1 cellular context compared by ENCODE assay signal in the genomic region with DNA sequence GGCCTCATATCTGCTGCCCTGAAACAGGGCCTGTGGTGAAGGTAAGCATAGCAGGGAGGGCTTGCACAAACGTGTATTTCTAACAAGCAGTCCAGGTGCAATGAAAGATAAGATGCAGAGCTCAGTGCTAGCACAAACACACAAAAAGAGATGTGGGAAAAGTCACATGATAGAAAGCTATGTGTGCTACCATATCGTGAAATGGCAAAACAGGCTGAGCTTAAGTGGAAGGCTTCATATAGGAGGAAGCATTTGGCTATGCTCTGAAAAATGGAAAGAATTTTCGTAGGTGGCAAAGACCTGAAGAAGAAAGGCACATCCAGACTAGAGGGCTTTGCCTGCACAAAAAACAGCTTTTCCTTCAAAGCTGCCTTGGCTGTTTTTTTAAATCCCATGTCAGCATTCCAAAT.
TF ChIP-seq lines count a peak whose summit lies in the region.

No MANE protein-coding gene starts in this region.

TF ChIP-seq in K562, 482 proteins besides CTCF, POLR2A, EP300 and RAD21 (continued from another document and continues in another):
- TF ChIP-seq, protein P1, sequence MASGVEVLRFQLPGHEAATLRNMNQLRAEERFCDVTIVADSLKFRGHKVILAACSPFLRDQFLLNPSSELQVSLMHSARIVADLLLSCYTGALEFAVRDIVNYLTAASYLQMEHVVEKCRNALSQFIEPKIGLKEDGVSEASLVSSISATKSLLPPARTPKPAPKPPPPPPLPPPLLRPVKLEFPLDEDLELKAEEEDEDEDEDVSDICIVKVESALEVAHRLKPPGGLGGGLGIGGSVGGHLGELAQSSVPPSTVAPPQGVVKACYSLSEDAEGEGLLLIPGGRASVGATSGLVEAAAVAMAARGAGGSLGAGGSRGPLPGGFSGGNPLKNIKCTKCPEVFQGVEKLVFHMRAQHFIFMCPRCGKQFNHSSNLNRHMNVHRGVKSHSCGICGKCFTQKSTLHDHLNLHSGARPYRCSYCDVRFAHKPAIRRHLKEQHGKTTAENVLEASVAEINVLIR (CRISPR knock-in tag; IDR thresholded peaks at IDR 0.05) = peak; percentile 39
- TF ChIP-seq HMGN3 (IDR thresholded peaks at IDR 0.05; ENCODE audit: borderline replicate concordance, extremely low read depth, insufficient read length, low read depth, low read length) = peak; percentile 64
- TF ChIP-seq, protein P2, sequence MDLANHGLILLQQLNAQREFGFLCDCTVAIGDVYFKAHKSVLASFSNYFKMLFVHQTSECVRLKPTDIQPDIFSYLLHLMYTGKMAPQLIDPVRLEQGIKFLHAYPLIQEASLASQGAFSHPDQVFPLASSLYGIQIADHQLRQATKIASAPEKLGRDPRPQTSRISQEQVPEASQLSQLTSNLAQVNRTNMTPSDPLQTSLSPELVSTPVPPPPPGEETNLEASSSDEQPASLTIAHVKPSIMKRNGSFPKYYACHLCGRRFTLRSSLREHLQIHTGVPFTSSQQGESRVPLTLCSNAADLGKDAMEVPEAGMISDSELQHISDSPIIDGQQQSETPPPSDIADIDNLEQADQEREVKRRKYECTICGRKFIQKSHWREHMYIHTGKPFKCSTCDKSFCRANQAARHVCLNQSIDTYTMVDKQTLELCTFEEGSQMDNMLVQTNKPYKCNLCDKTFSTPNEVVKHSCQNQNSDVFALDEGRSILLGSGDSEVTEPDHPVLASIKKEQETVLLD (IDR thresholded peaks at IDR 0.05) = peak; percentile 73
- no peak for TF ChIP-seq TEAD2 (tag; IDR thresholded peaks at IDR 0.05)
- TF ChIP-seq MEF2A (IDR thresholded peaks at IDR 0.05; ENCODE audit: control insufficient read depth, low read depth, low read length) = no peak
- TF ChIP-seq, protein P3, sequence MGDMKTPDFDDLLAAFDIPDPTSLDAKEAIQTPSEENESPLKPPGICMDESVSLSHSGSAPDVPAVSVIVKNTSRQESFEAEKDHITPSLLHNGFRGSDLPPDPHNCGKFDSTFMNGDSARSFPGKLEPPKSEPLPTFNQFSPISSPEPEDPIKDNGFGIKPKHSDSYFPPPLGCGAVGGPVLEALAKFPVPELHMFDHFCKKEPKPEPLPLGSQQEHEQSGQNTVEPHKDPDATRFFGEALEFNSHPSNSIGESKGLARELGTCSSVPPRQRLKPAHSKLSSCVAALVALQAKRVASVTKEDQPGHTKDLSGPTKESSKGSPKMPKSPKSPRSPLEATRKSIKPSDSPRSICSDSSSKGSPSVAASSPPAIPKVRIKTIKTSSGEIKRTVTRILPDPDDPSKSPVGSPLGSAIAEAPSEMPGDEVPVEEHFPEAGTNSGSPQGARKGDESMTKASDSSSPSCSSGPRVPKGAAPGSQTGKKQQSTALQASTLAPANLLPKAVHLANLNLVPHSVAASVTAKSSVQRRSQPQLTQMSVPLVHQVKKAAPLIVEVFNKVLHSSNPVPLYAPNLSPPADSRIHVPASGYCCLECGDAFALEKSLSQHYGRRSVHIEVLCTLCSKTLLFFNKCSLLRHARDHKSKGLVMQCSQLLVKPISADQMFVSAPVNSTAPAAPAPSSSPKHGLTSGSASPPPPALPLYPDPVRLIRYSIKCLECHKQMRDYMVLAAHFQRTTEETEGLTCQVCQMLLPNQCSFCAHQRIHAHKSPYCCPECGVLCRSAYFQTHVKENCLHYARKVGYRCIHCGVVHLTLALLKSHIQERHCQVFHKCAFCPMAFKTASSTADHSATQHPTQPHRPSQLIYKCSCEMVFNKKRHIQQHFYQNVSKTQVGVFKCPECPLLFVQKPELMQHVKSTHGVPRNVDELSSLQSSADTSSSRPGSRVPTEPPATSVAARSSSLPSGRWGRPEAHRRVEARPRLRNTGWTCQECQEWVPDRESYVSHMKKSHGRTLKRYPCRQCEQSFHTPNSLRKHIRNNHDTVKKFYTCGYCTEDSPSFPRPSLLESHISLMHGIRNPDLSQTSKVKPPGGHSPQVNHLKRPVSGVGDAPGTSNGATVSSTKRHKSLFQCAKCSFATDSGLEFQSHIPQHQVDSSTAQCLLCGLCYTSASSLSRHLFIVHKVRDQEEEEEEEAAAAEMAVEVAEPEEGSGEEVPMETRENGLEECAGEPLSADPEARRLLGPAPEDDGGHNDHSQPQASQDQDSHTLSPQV (IDR thresholded peaks at IDR 0.05) = peak; percentile 44; the same call in 1 of the 2 replicates
- TF ChIP-seq, protein P4, sequence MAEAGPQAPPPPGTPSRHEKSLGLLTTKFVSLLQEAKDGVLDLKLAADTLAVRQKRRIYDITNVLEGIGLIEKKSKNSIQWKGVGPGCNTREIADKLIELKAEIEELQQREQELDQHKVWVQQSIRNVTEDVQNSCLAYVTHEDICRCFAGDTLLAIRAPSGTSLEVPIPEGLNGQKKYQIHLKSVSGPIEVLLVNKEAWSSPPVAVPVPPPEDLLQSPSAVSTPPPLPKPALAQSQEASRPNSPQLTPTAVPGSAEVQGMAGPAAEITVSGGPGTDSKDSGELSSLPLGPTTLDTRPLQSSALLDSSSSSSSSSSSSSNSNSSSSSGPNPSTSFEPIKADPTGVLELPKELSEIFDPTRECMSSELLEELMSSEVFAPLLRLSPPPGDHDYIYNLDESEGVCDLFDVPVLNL (CRISPR knock-in tag; IDR thresholded peaks at IDR 0.05; ENCODE audit: low read depth) = no peak
- TF ChIP-seq, protein P5, sequence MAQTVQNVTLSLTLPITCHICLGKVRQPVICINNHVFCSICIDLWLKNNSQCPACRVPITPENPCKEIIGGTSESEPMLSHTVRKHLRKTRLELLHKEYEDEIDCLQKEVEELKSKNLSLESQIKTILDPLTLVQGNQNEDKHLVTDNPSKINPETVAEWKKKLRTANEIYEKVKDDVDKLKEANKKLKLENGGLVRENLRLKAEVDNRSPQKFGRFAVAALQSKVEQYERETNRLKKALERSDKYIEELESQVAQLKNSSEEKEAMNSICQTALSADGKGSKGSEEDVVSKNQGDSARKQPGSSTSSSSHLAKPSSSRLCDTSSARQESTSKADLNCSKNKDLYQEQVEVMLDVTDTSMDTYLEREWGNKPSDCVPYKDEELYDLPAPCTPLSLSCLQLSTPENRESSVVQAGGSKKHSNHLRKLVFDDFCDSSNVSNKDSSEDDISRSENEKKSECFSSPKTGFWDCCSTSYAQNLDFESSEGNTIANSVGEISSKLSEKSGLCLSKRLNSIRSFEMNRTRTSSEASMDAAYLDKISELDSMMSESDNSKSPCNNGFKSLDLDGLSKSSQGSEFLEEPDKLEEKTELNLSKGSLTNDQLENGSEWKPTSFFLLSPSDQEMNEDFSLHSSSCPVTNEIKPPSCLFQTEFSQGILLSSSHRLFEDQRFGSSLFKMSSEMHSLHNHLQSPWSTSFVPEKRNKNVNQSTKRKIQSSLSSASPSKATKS (CRISPR knock-in tag; IDR thresholded peaks at IDR 0.05) = no peak
- no peak for TF ChIP-seq ETV5 (CRISPR knock-in tag; IDR thresholded peaks at IDR 0.05; ENCODE audit: low read depth)
- TF ChIP-seq IRF2 (CRISPR knock-in tag; IDR thresholded peaks at IDR 0.05) = no peak
- TF ChIP-seq BDP1 (IDR thresholded peaks at IDR 0.05; ENCODE audit: insufficient read depth, insufficient read length) = no peak
- peak; percentile 75; the same call in 1 of the 2 replicates for TF ChIP-seq ZNF583 (CRISPR knock-in tag; IDR thresholded peaks at IDR 0.05)
- peak; percentile 91 for TF ChIP-seq GATAD2A (IDR thresholded peaks at IDR 0.05)
- no peak for TF ChIP-seq ZNF584 (CRISPR knock-in tag; IDR thresholded peaks at IDR 0.05; ENCODE audit: low read depth)
- TF ChIP-seq, protein P6, sequence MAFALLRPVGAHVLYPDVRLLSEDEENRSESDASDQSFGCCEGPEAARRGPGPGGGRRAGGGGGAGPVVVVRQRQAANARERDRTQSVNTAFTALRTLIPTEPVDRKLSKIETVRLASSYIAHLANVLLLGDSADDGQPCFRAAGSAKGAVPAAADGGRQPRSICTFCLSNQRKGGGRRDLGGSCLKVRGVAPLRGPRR (CRISPR knock-in tag; IDR thresholded peaks at IDR 0.05) = 0 out of 2 replicates have a peak, but pooled peaks have one; percentile 38
- TF ChIP-seq, protein P7, sequence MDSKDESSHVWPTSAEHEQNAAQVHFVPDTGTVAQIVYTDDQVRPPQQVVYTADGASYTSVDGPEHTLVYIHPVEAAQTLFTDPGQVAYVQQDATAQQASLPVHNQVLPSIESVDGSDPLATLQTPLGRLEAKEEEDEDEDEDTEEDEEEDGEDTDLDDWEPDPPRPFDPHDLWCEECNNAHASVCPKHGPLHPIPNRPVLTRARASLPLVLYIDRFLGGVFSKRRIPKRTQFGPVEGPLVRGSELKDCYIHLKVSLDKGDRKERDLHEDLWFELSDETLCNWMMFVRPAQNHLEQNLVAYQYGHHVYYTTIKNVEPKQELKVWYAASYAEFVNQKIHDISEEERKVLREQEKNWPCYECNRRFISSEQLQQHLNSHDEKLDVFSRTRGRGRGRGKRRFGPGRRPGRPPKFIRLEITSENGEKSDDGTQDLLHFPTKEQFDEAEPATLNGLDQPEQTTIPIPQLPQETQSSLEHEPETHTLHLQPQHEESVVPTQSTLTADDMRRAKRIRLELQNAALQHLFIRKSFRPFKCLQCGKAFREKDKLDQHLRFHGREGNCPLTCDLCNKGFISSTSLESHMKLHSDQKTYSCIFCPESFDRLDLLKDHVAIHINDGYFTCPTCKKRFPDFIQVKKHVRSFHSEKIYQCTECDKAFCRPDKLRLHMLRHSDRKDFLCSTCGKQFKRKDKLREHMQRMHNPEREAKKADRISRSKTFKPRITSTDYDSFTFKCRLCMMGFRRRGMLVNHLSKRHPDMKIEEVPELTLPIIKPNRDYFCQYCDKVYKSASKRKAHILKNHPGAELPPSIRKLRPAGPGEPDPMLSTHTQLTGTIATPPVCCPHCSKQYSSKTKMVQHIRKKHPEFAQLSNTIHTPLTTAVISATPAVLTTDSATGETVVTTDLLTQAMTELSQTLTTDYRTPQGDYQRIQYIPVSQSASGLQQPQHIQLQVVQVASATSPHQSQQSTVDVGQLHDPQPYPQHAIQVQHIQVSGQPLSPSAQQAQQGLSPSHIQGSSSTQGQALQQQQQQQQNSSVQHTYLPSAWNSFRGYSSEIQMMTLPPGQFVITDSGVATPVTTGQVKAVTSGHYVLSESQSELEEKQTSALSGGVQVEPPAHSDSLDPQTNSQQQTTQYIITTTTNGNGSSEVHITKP (IDR thresholded peaks at IDR 0.05; ENCODE audit: partially characterized antibody) = no peak
- no peak for TF ChIP-seq TAF1 (IDR thresholded peaks at IDR 0.05; ENCODE audit: control insufficient read depth, extremely low read depth, insufficient read depth, low read length, severe bottlenecking)
- peak; percentile 80 for TF ChIP-seq CC2D1A (IDR thresholded peaks at IDR 0.05)
- TF ChIP-seq, protein P8, sequence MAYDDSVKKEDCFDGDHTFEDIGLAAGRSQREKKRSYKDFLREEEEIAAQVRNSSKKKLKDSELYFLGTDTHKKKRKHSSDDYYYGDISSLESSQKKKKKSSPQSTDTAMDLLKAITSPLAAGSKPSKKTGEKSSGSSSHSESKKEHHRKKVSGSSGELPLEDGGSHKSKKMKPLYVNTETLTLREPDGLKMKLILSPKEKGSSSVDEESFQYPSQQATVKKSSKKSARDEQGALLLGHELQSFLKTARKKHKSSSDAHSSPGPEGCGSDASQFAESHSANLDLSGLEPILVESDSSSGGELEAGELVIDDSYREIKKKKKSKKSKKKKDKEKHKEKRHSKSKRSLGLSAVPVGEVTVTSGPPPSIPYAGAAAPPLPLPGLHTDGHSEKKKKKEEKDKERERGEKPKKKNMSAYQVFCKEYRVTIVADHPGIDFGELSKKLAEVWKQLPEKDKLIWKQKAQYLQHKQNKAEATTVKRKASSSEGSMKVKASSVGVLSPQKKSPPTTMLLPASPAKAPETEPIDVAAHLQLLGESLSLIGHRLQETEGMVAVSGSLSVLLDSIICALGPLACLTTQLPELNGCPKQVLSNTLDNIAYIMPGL (CRISPR knock-in tag; IDR thresholded peaks at IDR 0.05) = no peak
- TF ChIP-seq, protein P9, sequence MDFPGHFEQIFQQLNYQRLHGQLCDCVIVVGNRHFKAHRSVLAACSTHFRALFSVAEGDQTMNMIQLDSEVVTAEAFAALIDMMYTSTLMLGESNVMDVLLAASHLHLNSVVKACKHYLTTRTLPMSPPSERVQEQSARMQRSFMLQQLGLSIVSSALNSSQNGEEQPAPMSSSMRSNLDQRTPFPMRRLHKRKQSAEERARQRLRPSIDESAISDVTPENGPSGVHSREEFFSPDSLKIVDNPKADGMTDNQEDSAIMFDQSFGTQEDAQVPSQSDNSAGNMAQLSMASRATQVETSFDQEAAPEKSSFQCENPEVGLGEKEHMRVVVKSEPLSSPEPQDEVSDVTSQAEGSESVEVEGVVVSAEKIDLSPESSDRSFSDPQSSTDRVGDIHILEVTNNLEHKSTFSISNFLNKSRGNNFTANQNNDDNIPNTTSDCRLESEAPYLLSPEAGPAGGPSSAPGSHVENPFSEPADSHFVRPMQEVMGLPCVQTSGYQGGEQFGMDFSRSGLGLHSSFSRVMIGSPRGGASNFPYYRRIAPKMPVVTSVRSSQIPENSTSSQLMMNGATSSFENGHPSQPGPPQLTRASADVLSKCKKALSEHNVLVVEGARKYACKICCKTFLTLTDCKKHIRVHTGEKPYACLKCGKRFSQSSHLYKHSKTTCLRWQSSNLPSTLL (IDR thresholded peaks at IDR 0.05) = no peak
- TF ChIP-seq ZNF121 (CRISPR knock-in tag; conservative IDR thresholded peaks at IDR 0.05) = no peak
- TF ChIP-seq CCNT2 (IDR thresholded peaks at IDR 0.05; ENCODE audit: borderline replicate concordance, extremely low read depth, insufficient read length, low read depth, low read length) = peak; percentile 90
- TF ChIP-seq, protein P10, sequence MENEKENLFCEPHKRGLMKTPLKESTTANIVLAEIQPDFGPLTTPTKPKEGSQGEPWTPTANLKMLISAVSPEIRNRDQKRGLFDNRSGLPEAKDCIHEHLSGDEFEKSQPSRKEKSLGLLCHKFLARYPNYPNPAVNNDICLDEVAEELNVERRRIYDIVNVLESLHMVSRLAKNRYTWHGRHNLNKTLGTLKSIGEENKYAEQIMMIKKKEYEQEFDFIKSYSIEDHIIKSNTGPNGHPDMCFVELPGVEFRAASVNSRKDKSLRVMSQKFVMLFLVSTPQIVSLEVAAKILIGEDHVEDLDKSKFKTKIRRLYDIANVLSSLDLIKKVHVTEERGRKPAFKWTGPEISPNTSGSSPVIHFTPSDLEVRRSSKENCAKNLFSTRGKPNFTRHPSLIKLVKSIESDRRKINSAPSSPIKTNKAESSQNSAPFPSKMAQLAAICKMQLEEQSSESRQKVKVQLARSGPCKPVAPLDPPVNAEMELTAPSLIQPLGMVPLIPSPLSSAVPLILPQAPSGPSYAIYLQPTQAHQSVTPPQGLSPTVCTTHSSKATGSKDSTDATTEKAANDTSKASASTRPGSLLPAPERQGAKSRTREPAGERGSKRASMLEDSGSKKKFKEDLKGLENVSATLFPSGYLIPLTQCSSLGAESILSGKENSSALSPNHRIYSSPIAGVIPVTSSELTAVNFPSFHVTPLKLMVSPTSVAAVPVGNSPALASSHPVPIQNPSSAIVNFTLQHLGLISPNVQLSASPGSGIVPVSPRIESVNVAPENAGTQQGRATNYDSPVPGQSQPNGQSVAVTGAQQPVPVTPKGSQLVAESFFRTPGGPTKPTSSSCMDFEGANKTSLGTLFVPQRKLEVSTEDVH (IDR thresholded peaks at IDR 0.05; ENCODE audit: low read depth, partially characterized antibody) = no peak
- TF ChIP-seq DNMT1 (IDR thresholded peaks at IDR 0.05) = no peak
- TF ChIP-seq SMAD2 (IDR thresholded peaks at IDR 0.05; ENCODE audit: low read depth, low read length) = no peak
- TF ChIP-seq, protein P11, sequence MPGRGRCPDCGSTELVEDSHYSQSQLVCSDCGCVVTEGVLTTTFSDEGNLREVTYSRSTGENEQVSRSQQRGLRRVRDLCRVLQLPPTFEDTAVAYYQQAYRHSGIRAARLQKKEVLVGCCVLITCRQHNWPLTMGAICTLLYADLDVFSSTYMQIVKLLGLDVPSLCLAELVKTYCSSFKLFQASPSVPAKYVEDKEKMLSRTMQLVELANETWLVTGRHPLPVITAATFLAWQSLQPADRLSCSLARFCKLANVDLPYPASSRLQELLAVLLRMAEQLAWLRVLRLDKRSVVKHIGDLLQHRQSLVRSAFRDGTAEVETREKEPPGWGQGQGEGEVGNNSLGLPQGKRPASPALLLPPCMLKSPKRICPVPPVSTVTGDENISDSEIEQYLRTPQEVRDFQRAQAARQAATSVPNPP (IDR thresholded peaks at IDR 0.05; ENCODE audit: borderline replicate concordance, insufficient read depth, insufficient read length) = no peak
- TF ChIP-seq ZNF263 (CRISPR knock-in tag; IDR thresholded peaks at IDR 0.05; ENCODE audit: borderline replicate concordance) = no peak
- no peak for TF ChIP-seq RFX5 (IDR thresholded peaks at IDR 0.05; ENCODE audit: low read depth, low read length)
- TF ChIP-seq NONO (IDR thresholded peaks at IDR 0.05; ENCODE audit: low read depth in 2 of 2, low read length in 1 of 2) = 0 out of 4 replicates have a peak, but pooled peaks of 1 of the 2 experiments have one; percentile 73
